Comparison of ENCODE assay signal across 8 cellular contexts in the genomic region with DNA sequence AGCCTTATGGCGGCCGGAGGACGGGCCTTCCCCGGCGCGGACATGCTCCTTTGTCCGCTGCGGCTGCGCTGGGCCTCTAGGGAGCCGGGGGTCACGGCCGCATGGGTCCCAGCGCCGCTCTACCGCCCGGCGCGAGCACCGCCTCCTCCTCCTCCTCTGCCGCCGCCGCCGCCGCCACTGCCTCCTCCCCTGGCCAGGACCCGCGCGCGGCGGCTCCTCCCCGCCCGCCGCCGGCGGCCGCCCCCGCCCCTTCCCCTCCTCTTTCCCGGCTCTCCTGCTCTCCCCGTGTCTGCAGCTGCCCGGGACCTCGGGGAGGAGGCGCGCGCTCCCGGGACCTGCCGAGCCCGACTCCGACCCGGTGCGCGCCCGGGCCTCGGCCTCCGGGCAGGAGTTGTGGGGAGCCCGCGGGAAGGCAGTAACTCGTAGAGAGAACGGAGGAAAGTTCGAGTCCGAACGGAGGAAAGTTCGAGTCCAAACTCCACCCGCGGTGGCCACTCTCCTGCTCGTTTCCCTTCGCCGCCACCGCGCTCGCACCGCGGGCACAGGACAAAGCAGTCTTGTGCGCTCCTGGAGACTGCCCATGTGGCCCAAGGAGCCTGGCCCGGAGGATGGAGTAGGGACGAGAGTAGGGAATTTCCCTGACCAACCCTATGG. TPM values are rescaled to one million over a fixed set of nuclear protein-coding genes. Genes with fewer than 3 reads are reported as not detected.
A peak's percentile ranks its signal among the peaks of the same experiment; 100 is the strongest.
DNase-seq lines count a peak whose midpoint lies in the region; ATAC-seq and TF ChIP-seq lines count a peak whose summit lies in the region.

A gene with protein sequence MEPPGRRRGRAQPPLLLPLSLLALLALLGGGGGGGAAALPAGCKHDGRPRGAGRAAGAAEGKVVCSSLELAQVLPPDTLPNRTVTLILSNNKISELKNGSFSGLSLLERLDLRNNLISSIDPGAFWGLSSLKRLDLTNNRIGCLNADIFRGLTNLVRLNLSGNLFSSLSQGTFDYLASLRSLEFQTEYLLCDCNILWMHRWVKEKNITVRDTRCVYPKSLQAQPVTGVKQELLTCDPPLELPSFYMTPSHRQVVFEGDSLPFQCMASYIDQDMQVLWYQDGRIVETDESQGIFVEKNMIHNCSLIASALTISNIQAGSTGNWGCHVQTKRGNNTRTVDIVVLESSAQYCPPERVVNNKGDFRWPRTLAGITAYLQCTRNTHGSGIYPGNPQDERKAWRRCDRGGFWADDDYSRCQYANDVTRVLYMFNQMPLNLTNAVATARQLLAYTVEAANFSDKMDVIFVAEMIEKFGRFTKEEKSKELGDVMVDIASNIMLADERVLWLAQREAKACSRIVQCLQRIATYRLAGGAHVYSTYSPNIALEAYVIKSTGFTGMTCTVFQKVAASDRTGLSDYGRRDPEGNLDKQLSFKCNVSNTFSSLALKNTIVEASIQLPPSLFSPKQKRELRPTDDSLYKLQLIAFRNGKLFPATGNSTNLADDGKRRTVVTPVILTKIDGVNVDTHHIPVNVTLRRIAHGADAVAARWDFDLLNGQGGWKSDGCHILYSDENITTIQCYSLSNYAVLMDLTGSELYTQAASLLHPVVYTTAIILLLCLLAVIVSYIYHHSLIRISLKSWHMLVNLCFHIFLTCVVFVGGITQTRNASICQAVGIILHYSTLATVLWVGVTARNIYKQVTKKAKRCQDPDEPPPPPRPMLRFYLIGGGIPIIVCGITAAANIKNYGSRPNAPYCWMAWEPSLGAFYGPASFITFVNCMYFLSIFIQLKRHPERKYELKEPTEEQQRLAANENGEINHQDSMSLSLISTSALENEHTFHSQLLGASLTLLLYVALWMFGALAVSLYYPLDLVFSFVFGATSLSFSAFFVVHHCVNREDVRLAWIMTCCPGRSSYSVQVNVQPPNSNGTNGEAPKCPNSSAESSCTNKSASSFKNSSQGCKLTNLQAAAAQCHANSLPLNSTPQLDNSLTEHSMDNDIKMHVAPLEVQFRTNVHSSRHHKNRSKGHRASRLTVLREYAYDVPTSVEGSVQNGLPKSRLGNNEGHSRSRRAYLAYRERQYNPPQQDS (N-terminal part only) (minus strand): TSS at position 179 of the 654 bp plus-strand sequence. CDS start 282 bp downstream, outside the sequence.

- DNase-seq in NCI-H2107 treated with DMSO at 0.1 percent for 48 hours (lab: John Stamatoyannopoulos, UW; ENCODE audit: unreplicated experiment) (peak; percentile 7), NCI-H2107 (lab: John Stamatoyannopoulos, UW) (no peak), HT1080 (ENCODE audit: low read depth) (peak; percentile 61), RWPE2 (ENCODE audit: low spot score) (peak; percentile 62), body of pancreas (peak; percentile 82 to 86 (median 84)), iPS DF 6.9 (ENCODE audit: low read depth, low spot score) (no peak), renal cortical epithelial cell (ENCODE audit: low read depth) (peak; percentile 21), NCI-H128 (lab: John Stamatoyannopoulos, UW; ENCODE audit: unreplicated experiment) (no peak)

- H3K4me3 ChIP-seq in RWPE2 (ENCODE audit: severe bottlenecking) (peak within 1 kb of the TSS; percentile 85), body of pancreas (peak within 1 kb of the TSS in 1 of 2 donors; percentile 45), iPS DF 6.9 (ENCODE audit: low read length) (peak within 1 kb of the TSS; percentile 81)

- H3K4me1 ChIP-seq in RWPE2 (ENCODE audit: insufficient read depth, poor library complexity, severe bottlenecking), result peaks cover 7% of the 10 kb centered on the region
- peaks cover 41% of the 10 kb centered on the region for H3K4me1 ChIP-seq in body of pancreas
- 0 out of 2 replicates have a peak, but pooled peaks cover 2% of the 10 kb centered on the region for H3K4me1 ChIP-seq in iPS DF 6.9 (ENCODE audit: control insufficient read depth, insufficient read depth, low read length)

- H3K36me3 ChIP-seq in RWPE2 (ENCODE audit: low read depth) (no peaks in the 10 kb centered on the region), body of pancreas (replicated peaks in 1 of 2; ENCODE audit: insufficient read depth in 1 of 2, low read depth in 2 of 2) (no peaks in the 10 kb centered on the region), iPS DF 6.9 (ENCODE audit: control insufficient read depth, insufficient read depth, low read length) (no peaks in the 10 kb centered on the region)

- H3K9me3 ChIP-seq in RWPE2 (ENCODE audit: severe bottlenecking) (no peaks in the 10 kb centered on the region), body of pancreas (no peaks in the 10 kb centered on the region), iPS DF 6.9 (ENCODE audit: control insufficient read depth, insufficient read depth, low read length) (no peaks in the 10 kb centered on the region)

- WGBS in body of pancreas, 2 donors, result 1 to 5% methylated on average over 22 to 58 of the region's 74 CpGs
- no CpG with 5 or more reads among the region's 74 CpGs for WGBS in iPS DF 6.9 (ENCODE audit: insufficient coverage, insufficient read length)

- peak; percentile 82 for ATAC-seq in RWPE2 (ENCODE audit: low read depth)
- ATAC-seq in body of pancreas, result peak; percentile 93

- TF ChIP-seq CTCF in RWPE2 (IDR thresholded peaks at IDR 0.05; ENCODE audit: poor library complexity, severe bottlenecking) (no peak), body of pancreas (IDR thresholded peaks at IDR 0.05) (no peak)

- peak within 1 kb of the TSS; percentile 77 for H3K27ac ChIP-seq in RWPE2 (ENCODE audit: poor library complexity, severe bottlenecking)
- H3K27ac ChIP-seq in body of pancreas, result peak within 1 kb of the TSS; percentile 89 to 94 (median 91)
- no peak within 1 kb of the TSS for H3K27ac ChIP-seq in iPS DF 6.9 (ENCODE audit: low read length)

- intact Hi-C loops in body of pancreas (cut with DNase I), result no loop called here

- TF ChIP-seq POLR2A in body of pancreas (IDR thresholded peaks at IDR 0.05), result peak; percentile 59 to 71 (median 67)

- H3K27me3 ChIP-seq in RWPE2 (ENCODE audit: insufficient read depth, poor library complexity, severe bottlenecking), result no peaks in the 10 kb centered on the region
- no peaks in the 10 kb centered on the region for H3K27me3 ChIP-seq in body of pancreas
- H3K27me3 ChIP-seq in iPS DF 6.9 (ENCODE audit: control insufficient read depth, insufficient read depth, low read length), result 0 out of 2 replicates have a peak, but pooled peaks cover 1% of the 10 kb centered on the region

RNA-seq across cellular contexts. Expression of the gene that starts here (rescaled TPM):
- 26.2 and 28.7 TPM in 2 replicates for total RNA-seq in HT1080 (2014; rRNA removed; shearing (Covaris generic))
- 24.6 and 27.7 TPM in 2 replicates for polyA plus RNA-seq in HT1080 (2015; cell fraction: cytosol; rRNA removed)
- polyA plus RNA-seq in HT1080 (2015; cell fraction: nucleus; rRNA removed), result 40.4 and 41.6 TPM in 2 replicates
- total RNA-seq in body of pancreas (10 to 100 TPM; 29.3 to 45.9 TPM), renal cortical epithelial cell (19.6 and 71.9 TPM in 2 replicates)

Comparison
In these comparisons a context has a peak if more than half of its experiments do, and no peak if none do; other contexts are left out.
1. DNase-seq: peak in NCI-H2107 treated with DMSO at 0.1 percent for 48 hours (single experiment), HT1080 (single experiment), RWPE2 (single experiment), body of pancreas (4 of 4) and renal cortical epithelial cell (single experiment); none in NCI-H2107 (single experiment), iPS DF 6.9 (single experiment) and NCI-H128 (single experiment).